7 cellular contexts compared by ENCODE assay signal in the genomic region with DNA sequence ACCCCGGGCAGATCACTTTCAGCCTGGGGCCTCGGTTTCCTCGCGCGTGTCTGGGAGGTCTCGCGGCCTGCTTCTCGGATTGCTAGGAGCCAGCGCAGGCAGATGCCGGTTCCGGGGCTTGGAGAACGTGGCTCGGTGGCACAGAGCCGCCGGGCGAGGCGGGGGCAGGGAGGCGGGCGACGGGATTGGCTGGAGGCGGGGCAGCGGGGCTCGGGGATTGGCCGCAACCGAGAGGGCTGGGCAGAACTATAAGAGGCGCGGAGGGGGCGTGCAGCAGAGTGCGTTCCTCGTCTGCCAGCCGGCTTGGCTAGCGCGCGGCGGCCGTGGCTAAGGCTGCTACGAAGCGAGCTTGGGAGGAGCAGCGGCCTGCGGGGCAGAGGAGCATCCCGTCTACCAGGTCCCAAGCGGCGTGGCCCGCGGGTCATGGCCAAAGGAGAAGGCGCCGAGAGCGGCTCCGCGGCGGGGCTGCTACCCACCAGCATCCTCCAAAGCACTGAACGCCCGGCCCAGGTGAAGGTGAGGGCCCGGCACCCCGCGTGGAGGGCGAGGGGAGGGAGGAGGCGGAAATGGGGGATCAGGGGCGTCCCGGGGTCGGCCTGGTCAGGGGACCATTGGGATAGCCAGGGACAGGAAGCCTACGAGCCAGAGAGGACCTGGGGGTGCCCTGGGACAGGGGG.
DNase-seq lines count a peak whose midpoint lies in the region; ATAC-seq lines count a peak whose summit lies in the region.

Gene MFSD2A, plus strand, starts transcription at position 276 of the 677 bp plus-strand sequence. Its CDS starts 148 bp downstream, at position 424.

- DNase-seq in NCI-H2171 (lab: John Stamatoyannopoulos, UW) (peak; percentile 92), islet precursor cell (peak; percentile 96)
- DNase-seq in activated CD4-positive, CD25-positive, alpha-beta regulatory T cell treated with anti-CD3 and anti-CD28 coated beads, Interleukin-2, amount 50 U/mL, for 16 hours (ENCODE audit: low read depth, low spot score) = peak; percentile 74
- DNase-seq in central memory CD4-positive, alpha-beta T cell = peak; percentile 82
- DNase-seq in stimulated activated CD4-positive, alpha-beta T cell treated with anti-CD3 and anti-CD28 coated beads, Interleukin-12 subunit alpha, Interleukin-12 subunit beta, amount 100 ng/mL, for 4 hours = peak; percentile 94

- ATAC-seq in GM18502 (IDR thresholded peaks at IDR 0.05; ENCODE audit: poor library complexity, unreplicated experiment) = peak; percentile 78
- ATAC-seq in HG03045 (IDR thresholded peaks at IDR 0.05; ENCODE audit: unreplicated experiment) = peak; percentile 75

Comparison
In these comparisons a context has a peak if more than half of its experiments do, and no peak if none do; other contexts are left out.
1. Peak in every context shown above with its lines: DNase-seq and ATAC-seq.